ENCODE assay signal across 17 cellular contexts in genomic region chr20:48957053-48957481, GRCh38. TPM values are rescaled to one million over a fixed set of nuclear protein-coding genes. Genes with fewer than 3 reads are reported as not detected.
A peak's percentile ranks its signal among the peaks of the same experiment; 100 is the strongest.
DNase-seq lines count a peak whose midpoint lies in the region; ATAC-seq and TF ChIP-seq lines count a peak whose summit lies in the region.
"Had no signal": no experiment of that assay in that cellular context is flagged by ENCODE, and none has a peak within 500 bp of the region (broad histone marks: within the 10 kb centered on the region; RNA-seq: fewer than 3 reads in every experiment).

No MANE protein-coding gene starts in this region.

- H3K4me1 Mint-ChIP-seq in activated T-helper 1 cell treated with anti-CD3 and anti-CD28 coated beads, Interleukin-12 subunit alpha, Interleukin-12 subunit beta, Interleukin-2, Interleukin-4 antibody, amounts not matched to agents 30 ng/mL and 10 ng/mL and 1 ng/mL, durations not matched to agents 14 hours and 24 hours and 36 hours (ENCODE audit: low read depth): no peaks in the 10 kb centered on the region
- H3K4me1 Mint-ChIP-seq in osteocyte (ENCODE audit: unreplicated experiment): peaks cover 4% of the 10 kb centered on the region

- peaks cover 27% of the 10 kb centered on the region for H3K36me3 Mint-ChIP-seq in activated T-helper 1 cell treated with anti-CD3 and anti-CD28 coated beads, Interleukin-12 subunit alpha, Interleukin-12 subunit beta, Interleukin-2, Interleukin-4 antibody, amounts not matched to agents 30 ng/mL and 10 ng/mL and 1 ng/mL, durations not matched to agents 14 hours and 24 hours and 36 hours (ENCODE audit: low read depth)
- H3K36me3 Mint-ChIP-seq in osteocyte (ENCODE audit: unreplicated experiment): peaks cover 45% of the 10 kb centered on the region

- ATAC-seq in activated CD4-positive, CD25-positive, alpha-beta regulatory T cell treated with anti-CD3 and anti-CD28 coated beads, Interleukin-2, amount 50 U/mL, for 24 hours: no peak
- ATAC-seq in GM21619 (IDR thresholded peaks at IDR 0.05; ENCODE audit: unreplicated experiment): no peak
- ATAC-seq: activated CD4-positive, alpha-beta T cell treated with anti-CD3 and anti-CD28 coated beads for 36 hours had no signal

- TF ChIP-seq CTCF in fibroblast of the aortic adventitia (IDR thresholded peaks at IDR 0.05; ENCODE audit: insufficient read depth, low read length): no peak
- no peak for TF ChIP-seq CTCF in osteocyte (IDR thresholded peaks at IDR 0.05)

- peak; percentile 78 for DNase-seq in NCI-H226
- DNase-seq in activated T-helper 1 cell treated with anti-CD3 and anti-CD28 coated beads, Interleukin-12 subunit alpha, Interleukin-12 subunit beta, Interleukin-2, Interleukin-4 antibody, amounts not matched to agents 30 ng/mL and 10 ng/mL and 1 ng/mL, durations not matched to agents 14 hours and 24 hours and 36 hours (ENCODE audit: low spot score): no peak
- peak; percentile 47 for DNase-seq in fibroblast of the aortic adventitia (ENCODE audit: low read depth)
- no peak for DNase-seq in osteocyte (ENCODE audit: extremely low spot score, unreplicated experiment)
- no peak for DNase-seq in activated CD4-positive, CD25-positive, alpha-beta regulatory T cell (lab: John Stamatoyannopoulos, UW)
- DNase-seq: activated CD4-positive, alpha-beta T cell treated with anti-CD3 and anti-CD28 coated beads for 36 hours; activated gamma-delta T cell; anterior cingulate cortex; GDM1; Karpas-422; NCI-H1105 treated with DMSO at 0.1 percent for 48 hours; NCI-H526 treated with DMSO at 0.1 percent for 48 hours; SJCRH30; stimulated activated CD4-positive, alpha-beta T cell treated with anti-CD3 and anti-CD28 coated beads, Interleukin-4, amount 100 ng/mL, for 1 hour had no signal

- no peak overlapping the region for H3K4me3 ChIP-seq in fibroblast of the aortic adventitia (ENCODE audit: low read depth, low read length)
- H3K4me3 ChIP-seq: SJCRH30, skin epidermis had no signal

- intact Hi-C loops in activated T-helper 1 cell treated with anti-CD3 and anti-CD28 coated beads, Interleukin-12 subunit alpha, Interleukin-12 subunit beta, Interleukin-2, Interleukin-4 antibody, amounts not matched to agents 30 ng/mL and 10 ng/mL and 1 ng/mL, durations not matched to agents 14 hours and 24 hours and 36 hours (cut with micrococcal nuclease): no loop called here

- no peaks in the 10 kb centered on the region for H3K9me3 Mint-ChIP-seq in activated T-helper 1 cell treated with anti-CD3 and anti-CD28 coated beads, Interleukin-12 subunit alpha, Interleukin-12 subunit beta, Interleukin-2, Interleukin-4 antibody, amounts not matched to agents 30 ng/mL and 10 ng/mL and 1 ng/mL, durations not matched to agents 14 hours and 24 hours and 36 hours
- no peaks in the 10 kb centered on the region for H3K9me3 Mint-ChIP-seq in osteocyte (ENCODE audit: unreplicated experiment)

- H3K27me3 Mint-ChIP-seq in activated T-helper 1 cell treated with anti-CD3 and anti-CD28 coated beads, Interleukin-12 subunit alpha, Interleukin-12 subunit beta, Interleukin-2, Interleukin-4 antibody, amounts not matched to agents 30 ng/mL and 10 ng/mL and 1 ng/mL, durations not matched to agents 14 hours and 24 hours and 36 hours (ENCODE audit: insufficient read depth): no peaks in the 10 kb centered on the region
- no peaks in the 10 kb centered on the region for H3K27me3 Mint-ChIP-seq in osteocyte (ENCODE audit: unreplicated experiment)
- H3K27me3 Mint-ChIP-seq: activated CD4-positive, alpha-beta T cell treated with anti-CD3 and anti-CD28 coated beads for 36 hours had no signal

- H3K27ac Mint-ChIP-seq in activated T-helper 1 cell treated with anti-CD3 and anti-CD28 coated beads, Interleukin-12 subunit alpha, Interleukin-12 subunit beta, Interleukin-2, Interleukin-4 antibody, amounts not matched to agents 30 ng/mL and 10 ng/mL and 1 ng/mL, durations not matched to agents 14 hours and 24 hours and 36 hours: peak overlapping the region; percentile 53
- peak overlapping the region; percentile 2 for H3K27ac Mint-ChIP-seq in osteocyte (ENCODE audit: unreplicated experiment)
- H3K27ac Mint-ChIP-seq: activated CD4-positive, alpha-beta T cell treated with anti-CD3 and anti-CD28 coated beads for 36 hours had no signal

- H3K4me3 Mint-ChIP-seq in activated T-helper 1 cell treated with anti-CD3 and anti-CD28 coated beads, Interleukin-12 subunit alpha, Interleukin-12 subunit beta, Interleukin-2, Interleukin-4 antibody, amounts not matched to agents 30 ng/mL and 10 ng/mL and 1 ng/mL, durations not matched to agents 14 hours and 24 hours and 36 hours: no peak overlapping the region
- no peak overlapping the region for H3K4me3 Mint-ChIP-seq in osteocyte (ENCODE audit: unreplicated experiment)
- H3K4me3 Mint-ChIP-seq: activated CD4-positive, alpha-beta T cell treated with anti-CD3 and anti-CD28 coated beads for 36 hours had no signal

RNA-seq across cellular contexts. Expression of gene ARFGEF2, which starts 35.6 kb away (rescaled TPM):
- total RNA-seq in activated T-helper 1 cell treated with anti-CD3 and anti-CD28 coated beads, Interleukin-12 subunit alpha, Interleukin-12 subunit beta, Interleukin-2, Interleukin-4 antibody, amounts not matched to agents 30 ng/mL and 10 ng/mL and 1 ng/mL, durations not matched to agents 14 hours and 24 hours and 36 hours: 28.3 and 30.1 TPM in 2 replicates
- total RNA-seq in fibroblast of the aortic adventitia (ENCODE audit: low replicate concordance) (31.6 and 52.7 TPM in 2 replicates), osteocyte (32.5 and 35.8 TPM in 2 replicates)

Comparison
In these comparisons a context has a peak if more than half of its experiments do, and no peak if none do; other contexts are left out.
1. DNase-seq: peak in NCI-H226 (single experiment) and fibroblast of the aortic adventitia (single experiment); none in activated T-helper 1 cell treated with anti-CD3 and anti-CD28 coated beads, Interleukin-12 subunit alpha, Interleukin-12 subunit beta, Interleukin-2, Interleukin-4 antibody, amounts not matched to agents 30 ng/mL and 10 ng/mL and 1 ng/mL, durations not matched to agents 14 hours and 24 hours and 36 hours (single experiment), osteocyte (single experiment) and activated CD4-positive, CD25-positive, alpha-beta regulatory T cell (0 of 4).